Comparison of ENCODE assay signal across 8 cellular contexts in genomic region chr16:86563489-86564345, GRCh38. TPM values are rescaled to one million over a fixed set of nuclear protein-coding genes. Genes with fewer than 3 reads are reported as not detected.
DNase-seq lines count a peak whose midpoint lies in the region; ATAC-seq and TF ChIP-seq lines count a peak whose summit lies in the region.

No MANE protein-coding gene starts in this region.

- TF ChIP-seq CTCF in GM12864 (IDR thresholded peaks at IDR 0.05; ENCODE audit: low read depth, low read length, missing control alignments): peak; percentile 99

- H3K4me3 ChIP-seq in GM12864 (ENCODE audit: low read depth, low read length): no peak overlapping the region

- intact Hi-C loops in left colon (cut with DNase I, micrococcal nuclease): loop anchor here in 1 of 2 donors (5.0 kb wide), 2 partner anchors 499 to 719 kb away; no protein-coding TSS in a partner anchor

- DNase-seq in GM12864 (ENCODE audit: low read depth) (peak; percentile 57), NCI-H460 (ENCODE audit: extremely low read depth, low read depth) (peak; percentile 76), cerebellar nuclear complex (lab: John Stamatoyannopoulos, UW) (peak; percentile 24 to 72), left colon (peak; percentile 75 to 90)
- peak; percentile 78 for DNase-seq in stimulated activated CD4-positive, alpha-beta T cell treated with anti-CD3 and anti-CD28 coated beads, Interleukin-2, amount 100 ng/mL, for 4 hours (ENCODE audit: low read depth)

- ATAC-seq in HG03135 (IDR thresholded peaks at IDR 0.05; ENCODE audit: unreplicated experiment) (peak; percentile 68), left colon (peak; percentile 95), GM18502 (IDR thresholded peaks at IDR 0.05; ENCODE audit: poor library complexity, unreplicated experiment) (no peak)
- ATAC-seq in activated CD4-positive, CD25-positive, alpha-beta regulatory T cell treated with anti-CD3 and anti-CD28 coated beads, Interleukin-2, amount 50 U/mL, for 24 hours: peak; percentile 76 to 86

RNA-seq across cellular contexts. Expression of gene FOXC2, which starts 2.9 kb away (rescaled TPM):
- total RNA-seq in NCI-H460 (2014; rRNA removed; shearing (Covaris generic)): not detected in 2 replicates
- polyA plus RNA-seq in NCI-H460 (2014; cell fraction: nucleus; rRNA removed): not detected in 2 replicates
- under 1 TPM; 0.34 TPM for total RNA-seq in left colon

RNA-seq across cellular contexts. Expression of gene MTHFSD, which starts 8.7 kb away (rescaled TPM):
- total RNA-seq in NCI-H460 (2014; rRNA removed; shearing (Covaris generic)): 8.5 and 12.0 TPM in 2 replicates
- 12.7 and 26.4 TPM in 2 replicates for polyA plus RNA-seq in NCI-H460 (2014; cell fraction: nucleus; rRNA removed)
- 10 to 100 TPM; 18.6 to 23.3 TPM for total RNA-seq in left colon

RNA-seq across cellular contexts. Expression of gene FOXL1, which starts 14.6 kb away (rescaled TPM):
- 10.8 and 11.3 TPM in 2 replicates for total RNA-seq in NCI-H460 (2014; rRNA removed; shearing (Covaris generic))
- polyA plus RNA-seq in NCI-H460 (2014; cell fraction: nucleus; rRNA removed): 8.0 and 19.3 TPM in 2 replicates
- 1 to 10 TPM; 2.0 to 4.2 TPM for total RNA-seq in left colon

RNA-seq across cellular contexts. Expression of gene FOXF1, which starts 53.4 kb away (rescaled TPM):
- 8.2 and 8.9 TPM in 2 replicates for total RNA-seq in NCI-H460 (2014; rRNA removed; shearing (Covaris generic))
- 7.8 and 8.4 TPM in 2 replicates for polyA plus RNA-seq in NCI-H460 (2014; cell fraction: nucleus; rRNA removed)
- 10 to 100 TPM in 1 of 2 donors, 1 to 10 TPM in 1; 4.9 to 13.7 TPM for total RNA-seq in left colon
